In genomic region chr5:71887680-71888079, GRCh38 we compare ENCODE assay signal across 9 cellular contexts.
DNase-seq lines count a peak whose midpoint lies in the region; ATAC-seq and TF ChIP-seq lines count a peak whose summit lies in the region.
"Had no signal": no experiment of that assay in that cellular context is flagged by ENCODE, and none has a peak within 500 bp of the region (broad histone marks: within the 10 kb centered on the region; RNA-seq: fewer than 3 reads in every experiment).

No MANE protein-coding gene starts in this region.

- H3K27ac ChIP-seq in gastroesophageal sphincter (peak overlapping the region in 3 of 4 donors; percentile 10 to 49 (median 36)), esophagus squamous epithelium (no peak overlapping the region)

- H3K9me3 ChIP-seq in gastroesophageal sphincter, result no peaks in the 10 kb centered on the region
- no peaks in the 10 kb centered on the region for H3K9me3 ChIP-seq in esophagus squamous epithelium
- H3K9me3 ChIP-seq: HAP-1 had no signal

- no peak overlapping the region for H3K27ac Mint-ChIP-seq in activated naive CD4-positive, alpha-beta T cell treated with anti-CD3 and anti-CD28 coated beads, Interleukin-2, amount 50 U/mL, for 72 hours

- H3K4me1 ChIP-seq in gastroesophageal sphincter (peaks cover 6 to 27% (median 14%) of the 10 kb centered on the region in 3 donors), esophagus squamous epithelium (peaks cover 0 to 11% (median 4%) of the 10 kb centered on the region in 3 donors)
- H3K4me1 ChIP-seq: HAP-1 had no signal

- H3K4me3 ChIP-seq in gastroesophageal sphincter, result no peak overlapping the region
- H3K4me3 ChIP-seq in esophagus squamous epithelium, result no peak overlapping the region
- H3K4me3 ChIP-seq: HAP-1 had no signal

- 85 to 100% methylated on average over 1 to 2 of the region's 2 CpGs for WGBS in gastroesophageal sphincter (ENCODE audit: low coverage in 1 of 2), 2 donors
- 66 to 69% methylated on average over 2 of the region's 2 CpGs for WGBS in esophagus squamous epithelium, 2 donors

- intact Hi-C loops in esophagus squamous epithelium (cut with DNase I), result no loop called here

- ATAC-seq in activated naive CD4-positive, alpha-beta T cell treated with anti-CD3 and anti-CD28 coated beads, Interleukin-2, amount 50 U/mL, for 72 hours, result peak; percentile 99 to 100
- ATAC-seq in GM21619 (IDR thresholded peaks at IDR 0.05; ENCODE audit: unreplicated experiment) (peak; percentile 100), gastroesophageal sphincter (peak; percentile 44)
- peak; percentile 84 for ATAC-seq in stimulated activated naive CD8-positive, alpha-beta T cell treated with anti-CD3 and anti-CD28 coated beads, Interleukin-15, Interleukin-2, amounts not matched to agents 100 U/mL and 50 U/mL, for 24 hours

- no peak for TF ChIP-seq POLR2A in gastroesophageal sphincter (IDR thresholded peaks at IDR 0.05)
- TF ChIP-seq POLR2A in esophagus squamous epithelium (IDR thresholded peaks at IDR 0.05), result no peak

- H3K36me3 ChIP-seq in gastroesophageal sphincter (no peaks in the 10 kb centered on the region), esophagus squamous epithelium (no peaks in the 10 kb centered on the region)
- H3K36me3 ChIP-seq: HAP-1 had no signal

- no peak for TF ChIP-seq EP300 in gastroesophageal sphincter (IDR thresholded peaks at IDR 0.05)

- TF ChIP-seq CTCF in gastroesophageal sphincter (IDR thresholded peaks at IDR 0.05) (no peak), esophagus squamous epithelium (IDR thresholded peaks at IDR 0.05) (no peak)

- peaks cover 5 to 8% of the 10 kb centered on the region in 2 donors for H3K36me3 Mint-ChIP-seq in activated naive CD4-positive, alpha-beta T cell treated with anti-CD3 and anti-CD28 coated beads, Interleukin-2, amount 50 U/mL, for 72 hours

- H3K27me3 ChIP-seq in gastroesophageal sphincter (no peaks in the 10 kb centered on the region), esophagus squamous epithelium (peaks cover 0 to 9% (median 0%) of the 10 kb centered on the region in 4 donors)

- DNase-seq in activated naive CD4-positive, alpha-beta T cell treated with anti-CD3 and anti-CD28 coated beads, Interleukin-2, amount 50 U/mL, for 72 hours (ENCODE audit: low spot score in 2 of 2), result peak in 1 of 2 donors; percentile 20
- DNase-seq in activated naive CD4-positive, alpha-beta T cell treated with Interleukin-2 at 50 U/mL for 16 hours, result no peak
- DNase-seq in HT1080 (ENCODE audit: low read depth), result peak; percentile 85
- peak; percentile 43 for DNase-seq in SKM-1 treated with dmso at 0.1 percent for 144 hours (lab: John Stamatoyannopoulos, UW; ENCODE audit: unreplicated experiment)
- DNase-seq in stimulated activated naive CD8-positive, alpha-beta T cell treated with anti-CD3 and anti-CD28 coated beads, Interleukin-15, Interleukin-2, amounts not matched to agents 100 U/mL and 50 U/mL, for 24 hours, result no peak
- DNase-seq in esophagus squamous epithelium (lab: John Stamatoyannopoulos, UW), result no peak

- peaks cover 15 to 17% of the 10 kb centered on the region in 2 donors for H3K9me3 Mint-ChIP-seq in activated naive CD4-positive, alpha-beta T cell treated with anti-CD3 and anti-CD28 coated beads, Interleukin-2, amount 50 U/mL, for 72 hours

Comparison
In these comparisons a context has a peak if more than half of its experiments do, and no peak if none do; other contexts are left out.
1. ATAC-seq: peak in every context shown above with its lines; median percentile 100 in GM21619; 100 in activated naive CD4-positive, alpha-beta T cell treated with anti-CD3 and anti-CD28 coated beads, Interleukin-2, amount 50 U/mL, for 72 hours; 84 in stimulated activated naive CD8-positive, alpha-beta T cell treated with anti-CD3 and anti-CD28 coated beads, Interleukin-15, Interleukin-2, amounts not matched to agents 100 U/mL and 50 U/mL, for 24 hours; 44 in gastroesophageal sphincter.
2. DNase-seq: peak in HT1080 (single experiment) and SKM-1 treated with dmso at 0.1 percent for 144 hours (single experiment); none in activated naive CD4-positive, alpha-beta T cell treated with Interleukin-2 at 50 U/mL for 16 hours (single experiment), stimulated activated naive CD8-positive, alpha-beta T cell treated with anti-CD3 and anti-CD28 coated beads, Interleukin-15, Interleukin-2, amounts not matched to agents 100 U/mL and 50 U/mL, for 24 hours (single experiment) and esophagus squamous epithelium (single experiment).
3. H3K27ac ChIP-seq: peak in gastroesophageal sphincter (3 of 4); none in esophagus squamous epithelium (0 of 4).